In genomic region chr20:63574156-63574828, GRCh38 we compare ENCODE assay signal across 8 cellular contexts. TPM values are rescaled to one million over a fixed set of nuclear protein-coding genes. Genes with fewer than 3 reads are reported as not detected.
DNase-seq lines count a peak whose midpoint lies in the region; ATAC-seq and TF ChIP-seq lines count a peak whose summit lies in the region.

HELZ2 (minus strand) TSS chr20:63574239; CDS start chr20:63572385, 1,854 bp downstream.

- peak; percentile 90 for DNase-seq in GM10248 (ENCODE audit: extremely low spot score)
- no peak for DNase-seq in HT1080 (ENCODE audit: low read depth)
- DNase-seq in RPMI7951 (ENCODE audit: low read depth) = peak; percentile 79
- peak; percentile 58 for DNase-seq in activated gamma-delta T cell treated with Interleukin-2 at 50 U/mL for 16 hours
- peak; percentile 83 for DNase-seq in germinal center (ENCODE audit: low spot score)
- peak in 30 of 56 donors; percentile 3 to 63 (median 25) for DNase-seq in nucleus accumbens (lab: John Stamatoyannopoulos, UW)

- no peaks in the 10 kb centered on the region for H3K36me3 ChIP-seq in urinary bladder (ENCODE audit: insufficient read depth)

- H3K4me3 ChIP-seq in urinary bladder (ENCODE audit: low read depth, low read length) = peak within 1 kb of the TSS; percentile 90

- no peak for ATAC-seq in GM19328 (IDR thresholded peaks at IDR 0.05; ENCODE audit: unreplicated experiment)

- POLR2A ChIA-PET in GM10248 (lab: Yijun Ruan, JAX) = interaction anchor here (0.6 kb wide), 3 partner anchors 14 to 87 kb away, joined by 3 to 4 read pairs (median 3); no protein-coding TSS in a partner anchor

- TF ChIP-seq CTCF in GM10248 (IDR thresholded peaks at IDR 0.05; ENCODE audit: control extremely low read depth, extremely low read depth, low read depth, missing control alignments) = no peak

- no peaks in the 10 kb centered on the region for H3K4me1 ChIP-seq in urinary bladder (ENCODE audit: insufficient read depth)

- WGBS in urinary bladder = 7% methylated on average over 40 of the region's 40 CpGs

- CTCF ChIA-PET in GM10248 (lab: Yijun Ruan, JAX) = interaction anchor here (0.9 to 3.0 kb wide), 4 partner anchors 14 to 118 kb away, joined by 3 to 19 read pairs (median 3); partner anchors contain the start of gene PTK6

- H3K27ac ChIP-seq in urinary bladder (ENCODE audit: low read depth) = peak within 1 kb of the TSS; percentile 3

RNA-seq across cellular contexts. Expression of gene HELZ2, which starts in this region (rescaled TPM):
- total RNA-seq in HT1080 (2014; rRNA removed; shearing (Covaris generic)) = 10.8 and 11.7 TPM in 2 replicates
- 6.0 and 7.4 TPM in 2 replicates for polyA plus RNA-seq in HT1080 (2015; cell fraction: cytosol; rRNA removed)
- polyA plus RNA-seq in HT1080 (2015; cell fraction: nucleus; rRNA removed) = 39.6 and 41.2 TPM in 2 replicates
- total RNA-seq in RPMI7951 (2014; rRNA removed; shearing (Covaris generic)) = 13.3 and 23.4 TPM in 2 replicates
- total RNA-seq in urinary bladder = 19.9 TPM
- polyA plus RNA-seq in urinary bladder = 15.5 TPM
